Comparison of ENCODE assay signal across 8 cellular contexts in the genomic region with DNA sequence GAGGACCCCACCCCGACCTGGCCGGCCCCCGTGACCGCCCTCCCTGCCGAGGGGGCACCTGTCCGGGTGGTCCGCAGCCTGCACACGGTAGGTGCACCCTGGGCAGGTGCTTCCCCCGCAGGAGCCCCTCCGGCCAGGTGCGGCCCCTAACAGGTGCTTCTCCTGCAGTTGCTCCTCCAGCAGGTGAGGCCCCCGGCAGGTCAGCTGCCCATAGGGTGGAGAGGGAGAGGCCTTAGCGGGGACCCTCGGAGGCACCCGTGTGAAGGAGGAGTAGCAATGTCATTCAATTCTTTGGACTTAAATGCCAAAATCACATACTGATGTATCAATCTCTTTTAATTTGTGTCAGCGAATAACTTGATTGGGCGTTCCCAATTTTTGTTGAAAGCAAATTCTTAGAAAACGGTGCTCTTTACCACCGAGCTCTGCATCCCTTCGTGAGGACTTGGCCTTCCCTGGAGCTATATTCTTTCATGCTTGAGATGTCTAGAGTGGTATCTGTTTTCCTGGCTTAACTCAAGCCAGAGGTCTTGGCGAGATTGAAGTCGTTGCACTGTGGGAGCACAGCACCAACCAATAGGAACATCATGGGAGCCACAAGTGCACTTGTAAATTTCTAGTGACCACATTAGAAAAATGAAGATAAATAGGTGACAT. TPM values are rescaled to one million over a fixed set of nuclear protein-coding genes. Genes with fewer than 3 reads are reported as not detected.
DNase-seq lines count a peak whose midpoint lies in the region; TF ChIP-seq lines count a peak whose summit lies in the region.

No MANE protein-coding gene starts in this region.

- TF ChIP-seq POLR2A in vagina (IDR thresholded peaks at IDR 0.05) (no peak), erythroblast (IDR thresholded peaks at IDR 0.05; ENCODE audit: low read length) (no peak)

- H4K20me1 ChIP-seq in mammary epithelial cell (ENCODE audit: insufficient read depth, low read length) = no peaks in the 10 kb centered on the region

- H3K4me1 ChIP-seq in mammary epithelial cell (ENCODE audit: insufficient read depth, low read length) = peaks cover 16% of the 10 kb centered on the region
- H3K4me1 ChIP-seq in mesodermal cell (ENCODE audit: control insufficient read depth, insufficient read depth, low read length, poor library complexity, severe bottlenecking) = peaks cover 7% of the 10 kb centered on the region
- peaks cover 14% of the 10 kb centered on the region for H3K4me1 ChIP-seq in vagina

- DNase-seq in T-helper 2 cell treated with Interferon-gamma antibody and Interleukin-4, amounts not matched to agents 5 μg/mL and 100 μg/mL, for 36 hours (ENCODE audit: low spot score) = no peak
- DNase-seq in T-helper 2 cell = no peak
- DNase-seq in NCI-H146 (lab: John Stamatoyannopoulos, UW) = peak; percentile 90
- DNase-seq in mammary epithelial cell = no peak
- no peak for DNase-seq in vagina (ENCODE audit: extremely low spot score in 2 of 2)
- DNase-seq in D341Med (ENCODE audit: low spot score) = no peak
- no peak for DNase-seq in erythroblast (lab: John Stamatoyannopoulos, UW)

- intact Hi-C loops in mammary epithelial cell (cut with micrococcal nuclease) (no loop called here), vagina (cut with DNase I) (loop anchor here (10.0 kb wide), 1 partner anchor 159 kb away; no protein-coding TSS in a partner anchor)

- CTCF ChIA-PET in mammary epithelial cell (lab: Charles Lee; ENCODE audit: low non-redundant PET) = no interaction called here

- TF ChIP-seq CTCF in mammary epithelial cell (conservative IDR thresholded peaks at IDR 0.05 in 1 of 2, IDR thresholded peaks at IDR 0.05 in 1 of 2; ENCODE audit: extremely low read depth in 1 of 2, insufficient read depth in 1 of 2, low read depth in 1 of 2, low read length in 2 of 2) (no peak), vagina (IDR thresholded peaks at IDR 0.05) (no peak)

- in situ Hi-C loops in mammary epithelial cell (cut with MboI; ENCODE audit: low sequenced_read_pairs in 2 of 2) = no loop called here

- no peaks in the 10 kb centered on the region for H3K36me3 ChIP-seq in mammary epithelial cell (ENCODE audit: insufficient read depth, low read length)
- H3K36me3 ChIP-seq in mesodermal cell (ENCODE audit: control insufficient read depth, insufficient read depth, low read length) = peaks cover 13% of the 10 kb centered on the region
- H3K36me3 ChIP-seq in vagina = no peaks in the 10 kb centered on the region

- H3K9me3 ChIP-seq in mammary epithelial cell (replicated peaks; ENCODE audit: insufficient read depth, low read length) (no peaks in the 10 kb centered on the region), mesodermal cell (ENCODE audit: control insufficient read depth, low read length) (peaks cover 8% of the 10 kb centered on the region), vagina (no peaks in the 10 kb centered on the region)

- peaks cover 1% of the 10 kb centered on the region for H3K9me3 Mint-ChIP-seq in T-helper 2 cell treated with Interferon-gamma antibody and Interleukin-4, amounts not matched to agents 5 μg/mL and 100 μg/mL, for 36 hours

- peak overlapping the region; percentile 97 for H3K4me3 Mint-ChIP-seq in T-helper 2 cell treated with Interferon-gamma antibody and Interleukin-4, amounts not matched to agents 5 μg/mL and 100 μg/mL, for 36 hours

- peaks cover 41% of the 10 kb centered on the region for H3K4me1 Mint-ChIP-seq in T-helper 2 cell treated with Interferon-gamma antibody and Interleukin-4, amounts not matched to agents 5 μg/mL and 100 μg/mL, for 36 hours (ENCODE audit: low read depth)

- no peak overlapping the region for H3K27ac ChIP-seq in mammary epithelial cell (ENCODE audit: insufficient read depth, low read depth, low read length)
- H3K27ac ChIP-seq in mesodermal cell (ENCODE audit: low read depth, low read length, severe bottlenecking) = peak overlapping the region; percentile 31
- peak overlapping the region; percentile 82 for H3K27ac ChIP-seq in vagina

- peak overlapping the region; percentile 89 for H3K4me2 ChIP-seq in mammary epithelial cell (ENCODE audit: insufficient read depth, low read depth, low read length)

- peak overlapping the region; percentile 75 for H3K27ac Mint-ChIP-seq in T-helper 2 cell treated with Interferon-gamma antibody and Interleukin-4, amounts not matched to agents 5 μg/mL and 100 μg/mL, for 36 hours

- no peaks in the 10 kb centered on the region for H3K27me3 Mint-ChIP-seq in T-helper 2 cell treated with Interferon-gamma antibody and Interleukin-4, amounts not matched to agents 5 μg/mL and 100 μg/mL, for 36 hours (ENCODE audit: low read depth)

- peaks cover 43% of the 10 kb centered on the region for H3K79me2 ChIP-seq in mammary epithelial cell (ENCODE audit: insufficient read depth, low read length)

- peaks cover 44% of the 10 kb centered on the region for H3K36me3 Mint-ChIP-seq in T-helper 2 cell treated with Interferon-gamma antibody and Interleukin-4, amounts not matched to agents 5 μg/mL and 100 μg/mL, for 36 hours (ENCODE audit: low read depth)

- no peak overlapping the region for H3K9ac ChIP-seq in mammary epithelial cell (ENCODE audit: insufficient read depth, low read length)

- H2AFZ ChIP-seq in mammary epithelial cell (ENCODE audit: low read depth, low read length) = peak overlapping the region; percentile 90

- dilution Hi-C loops in mammary epithelial cell (cut with HindIII; ENCODE audit: low sequenced_read_pairs) = no loop called here

- BruUV-seq in mammary epithelial cell (replicated peaks; lab: Mats Ljungman, UMichigan) = no TSS peak

- WGBS in mammary epithelial cell (ENCODE audit: low coverage, missing lambda C conversion rate) = 12% methylated on average over 7 of the region's 22 CpGs
- WGBS in mesodermal cell (ENCODE audit: insufficient coverage in 2 of 2), 2 experiments = 15 to 21% methylated on average over 12 to 19 of the region's 22 CpGs

- H3K4me3 ChIP-seq in mammary epithelial cell (replicated peaks in 1 of 3; ENCODE audit: insufficient read depth in 1 of 3, low read depth in 2 of 3, low read length in 3 of 3) (peak overlapping the region; percentile 80 to 90 (median 83)), mesodermal cell (ENCODE audit: extremely low read depth, insufficient read depth, low read length, poor library complexity, severe bottlenecking) (peak overlapping the region; percentile 83), vagina (peak overlapping the region; percentile 69 to 98)

- H3K27me3 ChIP-seq in mammary epithelial cell (ENCODE audit: insufficient read depth, low read length) = no peaks in the 10 kb centered on the region
- H3K27me3 ChIP-seq in vagina = no peaks in the 10 kb centered on the region

RNA-seq across cellular contexts. Expression of gene NCAPG2, which starts 0.8 kb away (rescaled TPM):
- total RNA-seq in mammary epithelial cell (10 to 100 TPM in 1 of 2 donors, 1 to 10 TPM in 1; 3.2 to 42.0 TPM), vagina (9.6 TPM)
- polyA plus RNA-seq in mammary epithelial cell = 27.4 TPM
- 25.8 TPM for polyA minus RNA-seq in mammary epithelial cell
- polyA plus RNA-seq in mesodermal cell (2013, experiment 1 of 2) = 37.3 TPM
- polyA plus RNA-seq in mesodermal cell (2013, experiment 2 of 2) = 38.9 TPM
